Comparison of ENCODE assay signal across 1 cellular context in genomic region chr14:105545676-105546075, GRCh38. TPM values are rescaled to one million over a fixed set of nuclear protein-coding genes. Genes with fewer than 3 reads are reported as not detected.
"Had no signal": no experiment of that assay in that cellular context is flagged by ENCODE, and none has a peak within 500 bp of the region (broad histone marks: within the 10 kb centered on the region; RNA-seq: fewer than 3 reads in every experiment).

No MANE protein-coding gene starts in this region.

RNA-seq across cellular contexts. Expression of gene CRIP1, which starts 59.0 kb away (rescaled TPM):
- total RNA-seq: bronchial epithelial cell had no signal
